Comparison of ENCODE assay signal across 24 cellular contexts in genomic region chr5:162096448-162096847, GRCh38. TPM values are rescaled to one million over a fixed set of nuclear protein-coding genes. Genes with fewer than 3 reads are reported as not detected.
A peak's percentile ranks its signal among the peaks of the same experiment; 100 is the strongest.
DNase-seq lines count a peak whose midpoint lies in the region; TF ChIP-seq lines count a peak whose summit lies in the region.
"Had no signal": no experiment of that assay in that cellular context is flagged by ENCODE, and none has a peak within 500 bp of the region (broad histone marks: within the 10 kb centered on the region; RNA-seq: fewer than 3 reads in every experiment).

No MANE protein-coding gene starts in this region.

- H3K27ac ChIP-seq in OCI-LY7 (ENCODE audit: low read depth, low read length, poor library complexity, severe bottlenecking) (no peak overlapping the region), hepatocyte (no peak overlapping the region), right atrium auricular region (no peak overlapping the region)

- 77% methylated on average over 2 of the region's 2 CpGs for WGBS in hepatocyte (ENCODE audit: low lambda C conversion rate, missing lambda C conversion rate)

- H3K27me3 ChIP-seq in hepatocyte (no peaks in the 10 kb centered on the region), right atrium auricular region (no peaks in the 10 kb centered on the region)

- H3K4me2 ChIP-seq in OCI-LY7 (ENCODE audit: low read length) (no peak overlapping the region), hepatocyte (no peak overlapping the region)

- H4K20me1 ChIP-seq in OCI-LY7 (ENCODE audit: insufficient read depth, low read length) (no peaks in the 10 kb centered on the region), hepatocyte (ENCODE audit: insufficient read depth, poor library complexity, severe bottlenecking) (no peaks in the 10 kb centered on the region)

- POLR2A ChIA-PET in OCI-LY7 (lab: Charles Lee), result no interaction called here

- H2AFZ ChIP-seq in OCI-LY7 (ENCODE audit: low read length) (no peak overlapping the region), hepatocyte (no peak overlapping the region)

- no peak for TF ChIP-seq CTCF in GM20000 (IDR thresholded peaks at IDR 0.05; ENCODE audit: extremely low read depth, missing control alignments)
- 0 out of 2 replicates have a peak, but pooled peaks have one; percentile 13 for TF ChIP-seq CTCF in OCI-LY7 (conservative IDR thresholded peaks at IDR 0.05; ENCODE audit: low read length)
- TF ChIP-seq CTCF in hepatocyte (IDR thresholded peaks at IDR 0.05; ENCODE audit: poor library complexity), result peak; percentile 8
- no peak for TF ChIP-seq CTCF in right atrium auricular region (IDR thresholded peaks at IDR 0.05)

- H3K4me1 ChIP-seq in OCI-LY7 (ENCODE audit: insufficient read depth, low read length, poor library complexity, severe bottlenecking) (no peaks in the 10 kb centered on the region), hepatocyte (ENCODE audit: insufficient read depth) (no peaks in the 10 kb centered on the region), right atrium auricular region (no peaks in the 10 kb centered on the region)

- peak; percentile 38 for DNase-seq in ACHN
- peak; percentile 1 for DNase-seq in GM20000 (ENCODE audit: low spot score)
- no peak for DNase-seq in OCI-LY7 (ENCODE audit: low spot score)
- peak; percentile 2 for DNase-seq in hepatocyte (ENCODE audit: low spot score)
- no peak for DNase-seq in NCI-H2029 treated with DMSO at 0.1 percent for 48 hours (lab: John Stamatoyannopoulos, UW)
- no peak for DNase-seq in cerebellar cortex (ENCODE audit: low spot score)
- no peak for DNase-seq in right atrium auricular region (ENCODE audit: low spot score)
- no peak for DNase-seq in retina
- DNase-seq: activated CD4-positive, CD25-positive, alpha-beta regulatory T cell treated with anti-CD3 and anti-CD28 coated beads, Interleukin-2, amount 50 U/mL, for 72 hours; activated T-cell treated with anti-CD3 and anti-CD28 coated beads, Interleukin-2, amount 50 U/mL, for 72 hours; CD4-positive, alpha-beta memory T cell; GOT3; NCI-H187; NCI-H446; SHP77; stimulated activated naive B cell treated with anti-CD40 and anti-IgM and Interleukin-4, amounts not matched to agents 10 μg/mL and 1 μg/mL and 100 μg/mL, for 72 hours had no signal

- no peaks in the 10 kb centered on the region for H3K9me2 ChIP-seq in OCI-LY7 (ENCODE audit: insufficient read depth, low read length)
- no peaks in the 10 kb centered on the region for H3K9me2 ChIP-seq in hepatocyte (replicated peaks; ENCODE audit: insufficient read depth)

- H3K4me3 ChIP-seq in OCI-LY7 (ENCODE audit: low read depth, low read length, poor library complexity, severe bottlenecking), result no peak overlapping the region
- no peak overlapping the region for H3K4me3 ChIP-seq in hepatocyte
- H3K4me3 ChIP-seq in right atrium auricular region, result no peak overlapping the region
- H3K4me3 ChIP-seq: K562 had no signal

- H3K9me3 ChIP-seq in OCI-LY7 (ENCODE audit: low read length) (no peaks in the 10 kb centered on the region), hepatocyte (ENCODE audit: low read depth) (no peaks in the 10 kb centered on the region), right atrium auricular region (no peaks in the 10 kb centered on the region)

- H3K36me3 ChIP-seq in OCI-LY7 (ENCODE audit: insufficient read depth, low read length) (no peaks in the 10 kb centered on the region), hepatocyte (replicated peaks; ENCODE audit: insufficient read depth, low read depth) (no peaks in the 10 kb centered on the region), right atrium auricular region (no peaks in the 10 kb centered on the region)

- CTCF ChIA-PET in OCI-LY7 (lab: Charles Lee; ENCODE audit: unreplicated experiment), result no interaction called here

- no TSS peak for BruUV-seq in OCI-LY7 (replicated peaks; lab: Mats Ljungman, UMichigan)

- in situ Hi-C loops in ACHN (cut with HindIII; ENCODE audit: low pct_ligation_motif_present, low pct_unique_long_range_greater_than_20kb, low sequenced_read_pairs), result no loop called here

- intact Hi-C loops in OCI-LY7 (cut with micrococcal nuclease; ENCODE audit: unreplicated experiment), result no loop called here

- H3K79me2 ChIP-seq in OCI-LY7 (ENCODE audit: insufficient read depth, low read depth, low read length) (no peaks in the 10 kb centered on the region), hepatocyte (no peaks in the 10 kb centered on the region)

RNA-seq across cellular contexts. Expression of gene GABRG2, which starts 28.9 kb away (rescaled TPM):
- total RNA-seq in OCI-LY7 (2014; rRNA removed; shearing (Covaris generic)), result 0.03 and 0.08 TPM in 2 replicates
- total RNA-seq in OCI-LY7 (2022) (1.2 TPM in 1 of 2 replicates, not detected in the other), hepatocyte (0.43 TPM in 1 of 2 replicates, not detected in the other), right atrium auricular region (not detected)
- polyA plus RNA-seq in hepatocyte, result not detected in 2 replicates
- total RNA-seq: activated naive CD4-positive, alpha-beta T cell treated with anti-CD3 and anti-CD28 coated beads, Interleukin-2, amount 50 U/mL, for 72 hours; activated T-cell treated with anti-CD3 and anti-CD28 coated beads, Interleukin-2, amount 50 U/mL, for 72 hours; astrocyte; CD4-positive, alpha-beta memory T cell; Daoy; lower leg skin; myocyte; omental fat pad; T-helper 1 cell treated with Interleukin-12 subunit alpha and Interleukin-12 subunit beta and Interleukin-4 antibody, amounts not matched to agents 30 ng/mL and 1 ng/mL, for 36 hours had no signal
- polyA plus RNA-seq: CD4-positive, alpha-beta memory T cell had no signal

Comparison
In these comparisons a context has a peak if more than half of its experiments do, and no peak if none do; other contexts are left out.
1. DNase-seq: peak in ACHN (single experiment), GM20000 (single experiment) and hepatocyte (single experiment); none in OCI-LY7 (single experiment), NCI-H2029 treated with DMSO at 0.1 percent for 48 hours (single experiment), cerebellar cortex (single experiment), right atrium auricular region (single experiment) and retina (single experiment).
2. CTCF ChIP-seq: peak in OCI-LY7 (single experiment) and hepatocyte (single experiment); none in GM20000 (single experiment) and right atrium auricular region (0 of 2).